Comparison of ENCODE assay signal across 8 cellular contexts in genomic region chr2:217713395-217714267, GRCh38.
A peak's percentile ranks its signal among the peaks of the same experiment; 100 is the strongest.
DNase-seq lines count a peak whose midpoint lies in the region; ATAC-seq and TF ChIP-seq lines count a peak whose summit lies in the region.

No MANE protein-coding gene starts in this region.

- TF ChIP-seq POLR2A in ovary (IDR thresholded peaks at IDR 0.05): no peak
- TF ChIP-seq POLR2A in testis (IDR thresholded peaks at IDR 0.05): no peak

- no peak overlapping the region for H3K27ac ChIP-seq in 22Rv1
- H3K27ac ChIP-seq in ovary: peak overlapping the region in 1 of 2 donors; percentile 2
- peak overlapping the region in 1 of 2 donors; percentile 68 for H3K27ac ChIP-seq in testis

- H3K36me3 Mint-ChIP-seq in activated naive CD4-positive, alpha-beta T cell treated with anti-CD3 and anti-CD28 coated beads, Interleukin-2, amount 50 U/mL, for 72 hours: no peaks in the 10 kb centered on the region

- H3K36me3 ChIP-seq in ovary: no peaks in the 10 kb centered on the region
- no peaks in the 10 kb centered on the region for H3K36me3 ChIP-seq in testis (ENCODE audit: low read depth, missing control alignments)

- peak; percentile 60 for ATAC-seq in GM18907 (IDR thresholded peaks at IDR 0.05; ENCODE audit: unreplicated experiment)
- ATAC-seq in SK-N-SH treated with all-trans-retinoic acid at 6 μM for 48 hours: peak; percentile 93
- ATAC-seq in activated naive CD4-positive, alpha-beta T cell treated with anti-CD3 and anti-CD28 coated beads, Interleukin-2, amount 50 U/mL, for 72 hours: peak; percentile 74 to 79
- peak; percentile 83 for ATAC-seq in Right ventricle myocardium inferior

- peak; percentile 95 for TF ChIP-seq CTCF in 22Rv1 (IDR thresholded peaks at IDR 0.05)
- peak; percentile 94 to 95 (median 95) for TF ChIP-seq CTCF in ovary (IDR thresholded peaks at IDR 0.05)
- TF ChIP-seq CTCF in testis (IDR thresholded peaks at IDR 0.05): peak; percentile 89 to 96 (median 96)

- H3K4me1 ChIP-seq in ovary (ENCODE audit: insufficient read depth) (peaks cover 11% of the 10 kb centered on the region), testis (peaks cover 36% of the 10 kb centered on the region)

- WGBS in ovary, 3 donors: 45 to 48% (median 46%) methylated on average over 16 of the region's 16 CpGs
- 38 to 53% methylated on average over 12 to 16 of the region's 16 CpGs for WGBS in testis, 2 donors

- no peaks in the 10 kb centered on the region for H3K9me3 ChIP-seq in ovary
- H3K9me3 ChIP-seq in testis: no peaks in the 10 kb centered on the region

- no peaks in the 10 kb centered on the region for H3K27me3 ChIP-seq in ovary
- H3K27me3 ChIP-seq in testis: no peaks in the 10 kb centered on the region

- intact Hi-C loops in Right ventricle myocardium inferior (cut with DNase I) (loop anchor here (5.0 to 10.0 kb wide), 6 partner anchors 61 to 1031 kb away; partner anchors contain the start of gene IGFBP5), ovary (cut with DNase I) (loop anchor here (5.0 to 10.0 kb wide), 7 partner anchors 191 to 1199 kb away; partner anchors contain the start of gene IGFBP5 (in 4 of the 4)), testis (cut with DNase I; ENCODE audit: low total_unique reads) (no loop called here)

- H3K27ac Mint-ChIP-seq in activated naive CD4-positive, alpha-beta T cell treated with anti-CD3 and anti-CD28 coated beads, Interleukin-2, amount 50 U/mL, for 72 hours: no peak overlapping the region

- TF ChIP-seq EP300 in ovary (IDR thresholded peaks at IDR 0.05): no peak

- DNase-seq in NAMALWA (ENCODE audit: low spot score) (peak; percentile 70), Right ventricle myocardium inferior (ENCODE audit: missing footprints) (peak; percentile 80), ovary (peak; percentile 73 to 89 (median 84)), testis (peak; percentile 86)
- peak; percentile 63 to 81 for DNase-seq in activated naive CD4-positive, alpha-beta T cell treated with anti-CD3 and anti-CD28 coated beads, Interleukin-2, amount 50 U/mL, for 72 hours (ENCODE audit: low spot score in 2 of 2)

- H3K4me3 ChIP-seq in ovary (no peak overlapping the region), testis (no peak overlapping the region)

- H3K9me3 Mint-ChIP-seq in activated naive CD4-positive, alpha-beta T cell treated with anti-CD3 and anti-CD28 coated beads, Interleukin-2, amount 50 U/mL, for 72 hours: no peaks in the 10 kb centered on the region

TF ChIP-seq in SK-N-SH treated with all-trans-retinoic acid at 6 μM for 48 hours, 23 proteins besides CTCF, POLR2A, EP300 and RAD21:
- TF ChIP-seq, protein P1, sequence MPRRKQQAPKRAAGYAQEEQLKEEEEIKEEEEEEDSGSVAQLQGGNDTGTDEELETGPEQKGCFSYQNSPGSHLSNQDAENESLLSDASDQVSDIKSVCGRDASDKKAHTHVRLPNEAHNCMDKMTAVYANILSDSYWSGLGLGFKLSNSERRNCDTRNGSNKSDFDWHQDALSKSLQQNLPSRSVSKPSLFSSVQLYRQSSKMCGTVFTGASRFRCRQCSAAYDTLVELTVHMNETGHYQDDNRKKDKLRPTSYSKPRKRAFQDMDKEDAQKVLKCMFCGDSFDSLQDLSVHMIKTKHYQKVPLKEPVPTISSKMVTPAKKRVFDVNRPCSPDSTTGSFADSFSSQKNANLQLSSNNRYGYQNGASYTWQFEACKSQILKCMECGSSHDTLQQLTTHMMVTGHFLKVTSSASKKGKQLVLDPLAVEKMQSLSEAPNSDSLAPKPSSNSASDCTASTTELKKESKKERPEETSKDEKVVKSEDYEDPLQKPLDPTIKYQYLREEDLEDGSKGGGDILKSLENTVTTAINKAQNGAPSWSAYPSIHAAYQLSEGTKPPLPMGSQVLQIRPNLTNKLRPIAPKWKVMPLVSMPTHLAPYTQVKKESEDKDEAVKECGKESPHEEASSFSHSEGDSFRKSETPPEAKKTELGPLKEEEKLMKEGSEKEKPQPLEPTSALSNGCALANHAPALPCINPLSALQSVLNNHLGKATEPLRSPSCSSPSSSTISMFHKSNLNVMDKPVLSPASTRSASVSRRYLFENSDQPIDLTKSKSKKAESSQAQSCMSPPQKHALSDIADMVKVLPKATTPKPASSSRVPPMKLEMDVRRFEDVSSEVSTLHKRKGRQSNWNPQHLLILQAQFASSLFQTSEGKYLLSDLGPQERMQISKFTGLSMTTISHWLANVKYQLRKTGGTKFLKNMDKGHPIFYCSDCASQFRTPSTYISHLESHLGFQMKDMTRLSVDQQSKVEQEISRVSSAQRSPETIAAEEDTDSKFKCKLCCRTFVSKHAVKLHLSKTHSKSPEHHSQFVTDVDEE (CRISPR knock-in tag; IDR thresholded peaks at IDR 0.05): peak; percentile 51; the same call in 1 of the 2 replicates
- no peak for TF ChIP-seq TOX (CRISPR knock-in tag; IDR thresholded peaks at IDR 0.05; ENCODE audit: borderline replicate concordance)
